27 cellular contexts compared by ENCODE assay signal in the genomic region with DNA sequence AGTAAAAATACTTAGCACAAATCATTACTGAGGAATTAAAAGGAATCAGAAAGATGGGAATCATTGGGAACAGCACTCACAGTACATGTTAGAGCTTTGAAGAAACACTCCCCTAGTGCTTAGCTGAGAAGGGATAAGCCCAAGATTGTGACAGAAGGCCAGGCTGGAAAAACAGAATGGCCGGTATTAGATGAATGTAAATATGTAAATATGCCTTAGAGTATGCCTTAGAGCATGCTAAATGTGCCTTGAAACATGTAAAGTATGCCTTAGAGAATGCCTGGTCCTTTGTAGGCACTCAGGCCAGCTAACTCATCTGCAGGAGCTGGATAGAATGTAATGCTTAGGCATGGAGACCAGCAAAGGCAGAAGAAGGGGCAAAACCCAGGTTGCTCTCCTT.
"Had no signal": no experiment of that assay in that cellular context is flagged by ENCODE, and none has a peak within 500 bp of the region (broad histone marks: within the 10 kb centered on the region; RNA-seq: fewer than 3 reads in every experiment).

No MANE protein-coding gene starts in this region.

- H3K27me3 ChIP-seq: body of pancreas, esophagus squamous epithelium, gastrocnemius medialis, right atrium auricular region, stomach, tibial artery had no signal

- H3K4me1 Mint-ChIP-seq: activated B cell treated with CpG ODN at 0.5 μM for 24 hours; stimulated activated naive B cell treated with anti-CD40 and anti-IgM and Interleukin-4, amounts not matched to agents 10 μg/mL and 1 μg/mL and 100 μg/mL, for 72 hours had no signal

- H2AFZ ChIP-seq: parathyroid adenoma had no signal

- H3K27ac ChIP-seq: body of pancreas, epithelial cell of prostate, esophagus squamous epithelium, gastrocnemius medialis, left ventricle myocardium inferior, parathyroid adenoma, right atrium auricular region, stomach, tibial artery had no signal

- H3K27ac Mint-ChIP-seq: activated B cell treated with CpG ODN at 0.5 μM for 24 hours; activated naive CD4-positive, alpha-beta T cell treated with anti-CD3 and anti-CD28 coated beads, Interleukin-2, amount 50 U/mL, for 72 hours; activated T-cell treated with anti-CD3 and anti-CD28 coated beads, Interleukin-2, amount 50 U/mL, for 72 hours; naive thymus-derived CD4-positive, alpha-beta T cell; stimulated activated naive B cell treated with anti-CD40 and anti-IgM and Interleukin-4, amounts not matched to agents 10 μg/mL and 1 μg/mL and 100 μg/mL, for 72 hours had no signal

- H3K4me3 ChIP-seq: body of pancreas, esophagus squamous epithelium, gastrocnemius medialis, left ventricle myocardium inferior, right atrium auricular region, stomach, tibial artery had no signal

- DNase-seq: activated B cell treated with CpG ODN at 0.5 μM for 24 hours; activated CD4-positive, alpha-beta T cell treated with anti-CD3 and anti-CD28 coated beads, Interleukin-2, amount 50 U/mL, for 4 hours; activated naive CD4-positive, alpha-beta T cell; activated T-cell treated with anti-CD3 and anti-CD28 coated beads for 4 hours; activated T-cell treated with anti-CD3 and anti-CD28 coated beads, Interleukin-2, amount 50 U/mL, for 72 hours; aorta; body of pancreas; effector CD8-positive, alpha-beta T cell; esophagus squamous epithelium; gastrocnemius medialis; glutamatergic neuron; islet precursor cell; left ventricle myocardium inferior; midbrain; naive thymus-derived CD4-positive, alpha-beta T cell; stimulated activated CD4-positive, alpha-beta T cell treated with anti-CD3 and anti-CD28 coated beads, Interleukin-15, amount 100 ng/mL, for 24 hours; stimulated activated CD4-positive, alpha-beta T cell treated with anti-CD3 and anti-CD28 coated beads, Interleukin-2, amount 100 ng/mL, for 24 hours; stimulated activated naive B cell treated with anti-CD40 and anti-IgM and Interleukin-4, amounts not matched to agents 10 μg/mL and 1 μg/mL and 100 μg/mL, for 72 hours; stomach; T-helper 2 cell; tibial artery had no signal

- H3K4me1 ChIP-seq: gastrocnemius medialis had no signal

- H3K4me3 Mint-ChIP-seq: activated B cell treated with CpG ODN at 0.5 μM for 24 hours; activated T-cell treated with anti-CD3 and anti-CD28 coated beads, Interleukin-2, amount 50 U/mL, for 72 hours; naive thymus-derived CD4-positive, alpha-beta T cell; stimulated activated naive B cell treated with anti-CD40 and anti-IgM and Interleukin-4, amounts not matched to agents 10 μg/mL and 1 μg/mL and 100 μg/mL, for 72 hours had no signal

- ATAC-seq: activated naive CD4-positive, alpha-beta T cell treated with anti-CD3 and anti-CD28 coated beads, Interleukin-2, amount 50 U/mL, for 72 hours; activated T-cell treated with anti-CD3 and anti-CD28 coated beads, Interleukin-2, amount 50 U/mL, for 72 hours; body of pancreas; gastrocnemius medialis; naive thymus-derived CD4-positive, alpha-beta T cell; stimulated activated naive B cell treated with anti-CD40 and anti-IgM and Interleukin-4, amounts not matched to agents 10 μg/mL and 1 μg/mL and 100 μg/mL, for 72 hours had no signal

- H3K9ac ChIP-seq: parathyroid adenoma had no signal

- H3K9me3 ChIP-seq: body of pancreas, esophagus squamous epithelium, gastrocnemius medialis, left ventricle myocardium inferior, right atrium auricular region, stomach, tibial artery had no signal

- H3K36me3 ChIP-seq: esophagus squamous epithelium, gastrocnemius medialis, left ventricle myocardium inferior, right atrium auricular region, stomach, tibial artery had no signal

- H3K9me3 Mint-ChIP-seq: activated B cell treated with CpG ODN at 0.5 μM for 24 hours; activated naive CD4-positive, alpha-beta T cell treated with anti-CD3 and anti-CD28 coated beads, Interleukin-2, amount 50 U/mL, for 72 hours; activated T-cell treated with anti-CD3 and anti-CD28 coated beads, Interleukin-2, amount 50 U/mL, for 72 hours; naive thymus-derived CD4-positive, alpha-beta T cell; stimulated activated naive B cell treated with anti-CD40 and anti-IgM and Interleukin-4, amounts not matched to agents 10 μg/mL and 1 μg/mL and 100 μg/mL, for 72 hours had no signal

- FAIRE-seq: colon, endometrium had no signal

- H3K36me3 Mint-ChIP-seq: activated naive CD4-positive, alpha-beta T cell treated with anti-CD3 and anti-CD28 coated beads, Interleukin-2, amount 50 U/mL, for 72 hours; naive thymus-derived CD4-positive, alpha-beta T cell; stimulated activated naive B cell treated with anti-CD40 and anti-IgM and Interleukin-4, amounts not matched to agents 10 μg/mL and 1 μg/mL and 100 μg/mL, for 72 hours had no signal
